ENCODE assay signal across 10 cellular contexts in the genomic region with DNA sequence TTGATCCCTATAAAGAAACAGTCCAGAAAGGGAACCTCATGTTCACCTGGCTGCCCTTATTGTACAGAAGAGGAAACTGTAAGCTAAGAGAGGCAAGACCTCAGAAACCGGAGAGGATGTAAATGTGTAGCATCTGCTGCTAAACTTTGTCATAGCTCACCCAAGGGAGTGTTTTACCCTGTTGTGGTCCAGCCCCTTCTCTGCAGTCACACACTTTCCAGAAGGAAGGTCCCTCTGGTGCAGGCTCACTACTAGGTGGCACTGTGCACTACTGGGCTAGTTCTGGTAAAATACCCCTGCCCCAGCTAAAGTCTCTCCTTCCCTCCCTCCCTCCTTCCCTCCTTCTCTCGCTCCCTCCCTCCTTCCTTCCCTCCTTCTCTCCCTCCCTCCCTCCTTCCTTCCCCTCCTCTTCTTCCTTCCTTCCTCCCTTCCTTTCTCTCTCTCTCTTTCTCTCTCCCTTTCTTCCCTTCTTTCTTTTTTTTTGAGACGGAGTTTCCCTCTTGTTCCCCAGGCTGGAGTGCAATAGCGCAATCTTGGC. TPM values are rescaled to one million over a fixed set of nuclear protein-coding genes. Genes with fewer than 3 reads are reported as not detected.
A peak's percentile ranks its signal among the peaks of the same experiment; 100 is the strongest.
DNase-seq lines count a peak whose midpoint lies in the region; ATAC-seq and TF ChIP-seq lines count a peak whose summit lies in the region.
"Had no signal": no experiment of that assay in that cellular context is flagged by ENCODE, and none has a peak within 500 bp of the region (broad histone marks: within the 10 kb centered on the region; RNA-seq: fewer than 3 reads in every experiment).

No MANE protein-coding gene starts in this region.

- no peak overlapping the region for H3K4me3 Mint-ChIP-seq in natural killer cell treated with Interleukin-12 subunit alpha and Interleukin-12 subunit beta and Interleukin-15 and Interleukin-18, amount 100 ng/mL, for 72 hours

- H3K4me2 ChIP-seq in OCI-LY3 (ENCODE audit: low read length) = peak overlapping the region; percentile 58

- no peaks in the 10 kb centered on the region for H4K20me1 ChIP-seq in OCI-LY3 (ENCODE audit: insufficient read depth, low read length)

- no peak overlapping the region for H3K27ac Mint-ChIP-seq in natural killer cell treated with Interleukin-12 subunit alpha and Interleukin-12 subunit beta and Interleukin-15 and Interleukin-18, amount 100 ng/mL, for 72 hours

- no peaks in the 10 kb centered on the region for H3K9me3 Mint-ChIP-seq in natural killer cell treated with Interleukin-12 subunit alpha and Interleukin-12 subunit beta and Interleukin-15 and Interleukin-18, amount 100 ng/mL, for 72 hours

- H2AFZ ChIP-seq in OCI-LY3 (ENCODE audit: low read depth, low read length) = no peak overlapping the region

- no peaks in the 10 kb centered on the region for H3K79me2 ChIP-seq in OCI-LY3 (ENCODE audit: low read length)

- peak; percentile 29; the same call in 1 of the 2 replicates for TF ChIP-seq CTCF in OCI-LY3 (IDR thresholded peaks at IDR 0.05; ENCODE audit: low read depth, low read length)
- no peak for TF ChIP-seq CTCF in body of pancreas (IDR thresholded peaks at IDR 0.05)

- H3K9me3 ChIP-seq in OCI-LY3 (ENCODE audit: insufficient read depth, low read length) = no peaks in the 10 kb centered on the region
- H3K9me3 ChIP-seq in body of pancreas = no peaks in the 10 kb centered on the region

- peak overlapping the region; percentile 35; the same call in 1 of the 2 replicates for H3K9ac ChIP-seq in OCI-LY3 (ENCODE audit: low read length)

- H3K4me1 ChIP-seq in OCI-LY3 (ENCODE audit: low read length) = peaks cover 17% of the 10 kb centered on the region
- H3K4me1 ChIP-seq in body of pancreas = no peaks in the 10 kb centered on the region

- H3K36me3 ChIP-seq in OCI-LY3 (replicated peaks; ENCODE audit: low read depth, low read length) (no peaks in the 10 kb centered on the region), body of pancreas (replicated peaks in 1 of 2; ENCODE audit: insufficient read depth in 1 of 2, low read depth in 2 of 2) (no peaks in the 10 kb centered on the region)

- ATAC-seq in GM18907 (IDR thresholded peaks at IDR 0.05; ENCODE audit: unreplicated experiment) = peak; percentile 73
- ATAC-seq in HG02870 (IDR thresholded peaks at IDR 0.05; ENCODE audit: unreplicated experiment) = peak; percentile 95
- ATAC-seq in natural killer cell treated with Interleukin-12 subunit alpha and Interleukin-12 subunit beta and Interleukin-15 and Interleukin-18, amount 100 ng/mL, for 72 hours = peak in 1 of 2 donors; percentile 75
- ATAC-seq in body of pancreas = no peak

- no peaks in the 10 kb centered on the region for H3K4me1 Mint-ChIP-seq in natural killer cell treated with Interleukin-12 subunit alpha and Interleukin-12 subunit beta and Interleukin-15 and Interleukin-18, amount 100 ng/mL, for 72 hours (ENCODE audit: low read depth in 2 of 2)

- intact Hi-C loops in body of pancreas (cut with DNase I) = no loop called here

- peak; percentile 68 for DNase-seq in natural killer cell treated with Interleukin-12 subunit alpha and Interleukin-12 subunit beta and Interleukin-15 and Interleukin-18, amount 100 ng/mL, for 72 hours (ENCODE audit: low spot score)
- DNase-seq in NCI-H1436 treated with DMSO at 0.1 percent for 48 hours (lab: John Stamatoyannopoulos, UW) (no peak), NCI-H2107 (lab: John Stamatoyannopoulos, UW) (no peak), body of pancreas (no peak), HPDE6-E6E7 (ENCODE audit: extremely low spot score) (no peak)
- DNase-seq: cerebellar nuclear complex, T-helper 1 cell had no signal

- 69 to 70% methylated on average over 4 of the region's 4 CpGs for WGBS in body of pancreas, 2 donors

- H3K4me3 ChIP-seq in OCI-LY3 (ENCODE audit: low read length) (peak overlapping the region; percentile 43; the same call in 1 of the 2 replicates), body of pancreas (no peak overlapping the region)

- H3K27me3 Mint-ChIP-seq in natural killer cell treated with Interleukin-12 subunit alpha and Interleukin-12 subunit beta and Interleukin-15 and Interleukin-18, amount 100 ng/mL, for 72 hours = peaks cover 7 to 20% of the 10 kb centered on the region in 2 donors

- no peak for TF ChIP-seq POLR2A in body of pancreas (IDR thresholded peaks at IDR 0.05)

- H3K36me3 Mint-ChIP-seq in natural killer cell treated with Interleukin-12 subunit alpha and Interleukin-12 subunit beta and Interleukin-15 and Interleukin-18, amount 100 ng/mL, for 72 hours = no peaks in the 10 kb centered on the region

- peak overlapping the region; percentile 84 for H3K27ac ChIP-seq in OCI-LY3 (ENCODE audit: low read length)
- no peak overlapping the region for H3K27ac ChIP-seq in body of pancreas

- H3K27me3 ChIP-seq in OCI-LY3 (ENCODE audit: low read depth, low read length) (no peaks in the 10 kb centered on the region), body of pancreas (no peaks in the 10 kb centered on the region)

RNA-seq across cellular contexts. Expression of gene LCOR, which starts 42.5 kb away (rescaled TPM):
- 10 to 100 TPM; 58.7 to 70.2 TPM for total RNA-seq in natural killer cell treated with Interleukin-12 subunit alpha and Interleukin-12 subunit beta and Interleukin-15 and Interleukin-18, amount 100 ng/mL, for 72 hours
- 10 to 100 TPM; 34.5 to 35.3 TPM for total RNA-seq in body of pancreas
